ENCODE assay signal across 8 cellular contexts in genomic region chr2:44100351-44100750, GRCh38.
DNase-seq lines count a peak whose midpoint lies in the region; ATAC-seq lines count a peak whose summit lies in the region.

No MANE protein-coding gene starts in this region.

- ATAC-seq in GM19397 (IDR thresholded peaks at IDR 0.05; ENCODE audit: unreplicated experiment) = no peak
- ATAC-seq in HG03175 (IDR thresholded peaks at IDR 0.05; ENCODE audit: unreplicated experiment) = no peak
- no peak for ATAC-seq in HG03521 (IDR thresholded peaks at IDR 0.05; ENCODE audit: unreplicated experiment)

- in situ Hi-C loops in SK-MEL-5 (cut with HindIII; ENCODE audit: low pct_unique_long_range_greater_than_20kb, low sequenced_read_pairs) = no loop called here

- DNase-seq in HCEC 1CT = peak; percentile 99
- peak; percentile 74 for DNase-seq in SK-MEL-5 (ENCODE audit: low read depth, low spot score)
- peak; percentile 97 for DNase-seq in glomerular visceral epithelial cell (ENCODE audit: extremely low spot score)
- DNase-seq in stromal cell of bone marrow (ENCODE audit: low read depth) = peak; percentile 99
- DNase-seq in NCI-H2081 treated with DMSO at 0.1 percent for 48 hours (lab: John Stamatoyannopoulos, UW) = no peak
